In genomic region chr5:54900906-54901725, GRCh38 we compare ENCODE assay signal across 11 cellular contexts.
DNase-seq lines count a peak whose midpoint lies in the region; ATAC-seq and TF ChIP-seq lines count a peak whose summit lies in the region.
"Had no signal": no experiment of that assay in that cellular context is flagged by ENCODE, and none has a peak within 500 bp of the region (broad histone marks: within the 10 kb centered on the region; RNA-seq: fewer than 3 reads in every experiment).

No MANE protein-coding gene starts in this region.

- ATAC-seq in activated T-cell treated with anti-CD3 and anti-CD28 coated beads, Interleukin-2, amount 50 U/mL, for 72 hours (replicated peaks in 1 of 2): peak; percentile 5 to 8
- ATAC-seq in GM21723 (IDR thresholded peaks at IDR 0.05; ENCODE audit: unreplicated experiment): no peak

- H3K9me3 ChIP-seq in transverse colon: no peaks in the 10 kb centered on the region

- no peak overlapping the region for H3K4me3 ChIP-seq in transverse colon

- TF ChIP-seq EP300 in transverse colon (IDR thresholded peaks at IDR 0.05; ENCODE audit: low read depth): no peak

- H3K27ac Mint-ChIP-seq in activated T-cell treated with anti-CD3 and anti-CD28 coated beads, Interleukin-2, amount 50 U/mL, for 72 hours: no peak overlapping the region
- H3K27ac Mint-ChIP-seq in endothelial cell (ENCODE audit: unreplicated experiment): no peak overlapping the region
- H3K27ac Mint-ChIP-seq: activated naive CD4-positive, alpha-beta T cell treated with anti-CD3 and anti-CD28 coated beads, Interleukin-2, amount 50 U/mL, for 72 hours; nephron progenitor cell had no signal

- peak in 1 of 2 donors; percentile 11 for DNase-seq in activated T-cell treated with anti-CD3 and anti-CD28 coated beads, Interleukin-2, amount 50 U/mL, for 72 hours
- DNase-seq in activated T-cell treated with anti-CD3 and anti-CD28 coated beads for 4 hours (no peak), astrocyte of the hippocampus (ENCODE audit: low read depth, low spot score) (peak; percentile 26), kidney glomerular epithelial cell (lab: John Stamatoyannopoulos, UW) (peak; percentile 80), transverse colon (peak; percentile 21), DMS79 treated with DMSO at 0.1 percent for 48 hours (lab: John Stamatoyannopoulos, UW) (no peak), endothelial cell (ENCODE audit: low spot score) (no peak)
- DNase-seq: nephron progenitor cell, OCI-M1 had no signal

- H3K36me3 Mint-ChIP-seq in activated T-cell treated with anti-CD3 and anti-CD28 coated beads, Interleukin-2, amount 50 U/mL, for 72 hours (ENCODE audit: insufficient read depth in 2 of 2): peaks cover 0 to 2% of the 10 kb centered on the region in 2 donors
- no peaks in the 10 kb centered on the region for H3K36me3 Mint-ChIP-seq in endothelial cell (ENCODE audit: low read depth, unreplicated experiment)
- H3K36me3 Mint-ChIP-seq: activated naive CD4-positive, alpha-beta T cell treated with anti-CD3 and anti-CD28 coated beads, Interleukin-2, amount 50 U/mL, for 72 hours had no signal

- H3K27ac ChIP-seq in transverse colon: peak overlapping the region; percentile 39 to 57 (median 40)

- in situ Hi-C loops in transverse colon (cut with MboI; ENCODE audit: low pct_ligation_motif_present in 1 of 4, low pct_unique_long_range_greater_than_20kb in 1 of 4, low sequenced_read_pairs in 3 of 4): loop anchor here in 2 of 4 donors (10.0 kb wide), 2 partner anchors 244 to 254 kb away; no protein-coding TSS in a partner anchor

- H3K9me3 Mint-ChIP-seq in activated T-cell treated with anti-CD3 and anti-CD28 coated beads, Interleukin-2, amount 50 U/mL, for 72 hours: no peaks in the 10 kb centered on the region
- no peaks in the 10 kb centered on the region for H3K9me3 Mint-ChIP-seq in endothelial cell (ENCODE audit: unreplicated experiment)
- H3K9me3 Mint-ChIP-seq: activated naive CD4-positive, alpha-beta T cell treated with anti-CD3 and anti-CD28 coated beads, Interleukin-2, amount 50 U/mL, for 72 hours; nephron progenitor cell had no signal

- peaks cover 27% of the 10 kb centered on the region for H3K4me1 Mint-ChIP-seq in activated T-cell treated with anti-CD3 and anti-CD28 coated beads, Interleukin-2, amount 50 U/mL, for 72 hours (ENCODE audit: low read depth)
- peaks cover 3% of the 10 kb centered on the region for H3K4me1 Mint-ChIP-seq in endothelial cell (ENCODE audit: unreplicated experiment)

- no peaks in the 10 kb centered on the region for H3K4me1 ChIP-seq in transverse colon

- H3K27me3 Mint-ChIP-seq in activated T-cell treated with anti-CD3 and anti-CD28 coated beads, Interleukin-2, amount 50 U/mL, for 72 hours (ENCODE audit: low read depth): peaks cover 91% of the 10 kb centered on the region
- H3K27me3 Mint-ChIP-seq in endothelial cell (ENCODE audit: unreplicated experiment): peaks cover 2% of the 10 kb centered on the region

- no peaks in the 10 kb centered on the region for H3K36me3 ChIP-seq in transverse colon

- TF ChIP-seq CTCF in transverse colon (IDR thresholded peaks at IDR 0.05) (no peak), endothelial cell (IDR thresholded peaks at IDR 0.05; ENCODE audit: unreplicated experiment) (no peak)

- WGBS in transverse colon (ENCODE audit: low coverage in 1 of 2), 2 donors: 68 to 86% methylated on average over 5 to 13 of the region's 13 CpGs

- no peak for TF ChIP-seq POLR2A in transverse colon (IDR thresholded peaks at IDR 0.05)

- intact Hi-C loops in transverse colon (cut with DNase I; ENCODE audit: low total_unique reads): loop anchor here (10.0 kb wide), 1 partner anchor 254 kb away; no protein-coding TSS in a partner anchor

- no peak overlapping the region for H3K4me3 Mint-ChIP-seq in activated T-cell treated with anti-CD3 and anti-CD28 coated beads, Interleukin-2, amount 50 U/mL, for 72 hours
- H3K4me3 Mint-ChIP-seq in endothelial cell (ENCODE audit: unreplicated experiment): no peak overlapping the region
- H3K4me3 Mint-ChIP-seq: nephron progenitor cell had no signal

- H3K27me3 ChIP-seq in transverse colon: peaks cover 4% of the 10 kb centered on the region

Comparison
In these comparisons a context has a peak if more than half of its experiments do, and no peak if none do; other contexts are left out.
1. DNase-seq: peak in astrocyte of the hippocampus (single experiment), kidney glomerular epithelial cell (single experiment) and transverse colon (single experiment); none in activated T-cell treated with anti-CD3 and anti-CD28 coated beads for 4 hours (single experiment), DMS79 treated with DMSO at 0.1 percent for 48 hours (single experiment) and endothelial cell (single experiment).